In genomic region chr2:148999451-148999891, GRCh38 we compare ENCODE assay signal across 15 cellular contexts. TPM values are rescaled to one million over a fixed set of nuclear protein-coding genes. Genes with fewer than 3 reads are reported as not detected.
DNase-seq lines count a peak whose midpoint lies in the region; ATAC-seq and TF ChIP-seq lines count a peak whose summit lies in the region.
"Had no signal": no experiment of that assay in that cellular context is flagged by ENCODE, and none has a peak within 500 bp of the region (broad histone marks: within the 10 kb centered on the region; RNA-seq: fewer than 3 reads in every experiment).

No MANE protein-coding gene starts in this region.

- H3K9me3 ChIP-seq in NT2/D1 (ENCODE audit: insufficient read depth, low read length) (peaks cover 31% of the 10 kb centered on the region), iPS-15b (ENCODE audit: control insufficient read depth, insufficient read depth, low read length) (peaks cover 4% of the 10 kb centered on the region), smooth muscle cell (replicated peaks; ENCODE audit: low read depth) (no peaks in the 10 kb centered on the region), lower lobe of right lung (no peaks in the 10 kb centered on the region)
- H3K9me3 ChIP-seq: sigmoid colon, suprapubic skin had no signal

- H3K27ac ChIP-seq in GM23338 (ENCODE audit: low read depth) = peak overlapping the region; percentile 80
- no peak overlapping the region for H3K27ac ChIP-seq in smooth muscle cell (ENCODE audit: low read depth)
- no peak overlapping the region for H3K27ac ChIP-seq in lower lobe of right lung
- H3K27ac ChIP-seq: sigmoid colon, suprapubic skin had no signal

- H3K79me2 ChIP-seq in GM23338 (replicated peaks; ENCODE audit: insufficient read depth) (no peaks in the 10 kb centered on the region), smooth muscle cell (ENCODE audit: low read depth) (no peaks in the 10 kb centered on the region)

- H3K9ac ChIP-seq in NT2/D1 (ENCODE audit: insufficient read length, low read depth) = peak overlapping the region; percentile 58
- peak overlapping the region; percentile 16 for H3K9ac ChIP-seq in iPS-15b (ENCODE audit: low read depth, low read length)
- H3K9ac ChIP-seq in smooth muscle cell (ENCODE audit: low read depth) = no peak overlapping the region

- H4K20me1 ChIP-seq in GM23338 (replicated peaks; ENCODE audit: insufficient read depth) (no peaks in the 10 kb centered on the region; the same call in 1 of the 2 replicates), smooth muscle cell (ENCODE audit: low read depth) (no peaks in the 10 kb centered on the region)

- peaks cover 46% of the 10 kb centered on the region for H3K4me1 Mint-ChIP-seq in GM23338
- H3K4me1 Mint-ChIP-seq: B cell had no signal

- ATAC-seq in GM23338 (peak; percentile 72), lower lobe of right lung (no peak)

- 0 out of 2 replicates have a peak, but pooled peaks cover 2% of the 10 kb centered on the region for H3K9me2 ChIP-seq in GM23338 (ENCODE audit: insufficient read depth)

- H3K36me3 Mint-ChIP-seq in GM23338 (ENCODE audit: low read depth) = peaks cover 65% of the 10 kb centered on the region

- peak overlapping the region; percentile 87 for H3K27ac Mint-ChIP-seq in GM23338
- H3K27ac Mint-ChIP-seq: B cell had no signal

- peak overlapping the region; percentile 34 for H3K4me3 ChIP-seq in GM23338
- peak overlapping the region; percentile 5 for H3K4me3 ChIP-seq in NT2/D1 (ENCODE audit: insufficient read length, low read depth)
- H3K4me3 ChIP-seq in iPS-15b (ENCODE audit: low read depth, low read length) = peak overlapping the region; percentile 12
- H3K4me3 ChIP-seq in smooth muscle cell = no peak overlapping the region
- no peak overlapping the region for H3K4me3 ChIP-seq in lower lobe of right lung
- H3K4me3 ChIP-seq: sigmoid colon, suprapubic skin had no signal

- H3K27me3 Mint-ChIP-seq in GM23338 (ENCODE audit: insufficient read depth, low read depth, poor library complexity) = peaks cover 7% of the 10 kb centered on the region

- peak overlapping the region; percentile 66 for H3K4me2 ChIP-seq in GM23338
- peak overlapping the region; percentile 80 for H3K4me2 ChIP-seq in smooth muscle cell

- H2AFZ ChIP-seq in GM23338 = no peak overlapping the region
- H2AFZ ChIP-seq in smooth muscle cell (ENCODE audit: low read depth) = peak overlapping the region; percentile 2

- H3K36me3 ChIP-seq in GM23338 (ENCODE audit: insufficient read depth) (peaks cover 8% of the 10 kb centered on the region), NT2/D1 (ENCODE audit: insufficient read depth, insufficient read length, low read length) (peaks cover 53% of the 10 kb centered on the region), iPS-15b (ENCODE audit: control insufficient read depth, insufficient read depth, low read length) (peaks cover 23% of the 10 kb centered on the region), smooth muscle cell (ENCODE audit: low read depth) (no peaks in the 10 kb centered on the region), lower lobe of right lung (no peaks in the 10 kb centered on the region)
- H3K36me3 ChIP-seq: sigmoid colon, suprapubic skin had no signal

- peaks cover 30% of the 10 kb centered on the region for H3K4me1 ChIP-seq in GM23338 (ENCODE audit: insufficient read depth)
- H3K4me1 ChIP-seq in NT2/D1 (ENCODE audit: insufficient read depth, insufficient read length) = peaks cover 7% of the 10 kb centered on the region
- peaks cover 21% of the 10 kb centered on the region for H3K4me1 ChIP-seq in iPS-15b (ENCODE audit: control insufficient read depth, insufficient read depth, low read length)
- peaks cover 16% of the 10 kb centered on the region for H3K4me1 ChIP-seq in smooth muscle cell (ENCODE audit: low read depth)
- H3K4me1 ChIP-seq in lower lobe of right lung = no peaks in the 10 kb centered on the region
- H3K4me1 ChIP-seq: sigmoid colon had no signal

- DNase-seq in GM23338 (ENCODE audit: low spot score) = peak; percentile 55
- DNase-seq in NT2/D1 (ENCODE audit: low read depth, low spot score) = peak; percentile 63
- no peak for DNase-seq in smooth muscle cell (lab: John Stamatoyannopoulos, UW; ENCODE audit: unreplicated experiment)
- no peak for DNase-seq in lower lobe of right lung
- DNase-seq in AML-193 (lab: John Stamatoyannopoulos, UW) = no peak
- no peak for DNase-seq in amniotic stem cell (lab: John Stamatoyannopoulos, UW)
- DNase-seq: foreskin melanocyte, mesenchymal stem cell, NCI-H1417, SIG-M5, sigmoid colon had no signal

- peaks cover 24% of the 10 kb centered on the region for H3K9me3 Mint-ChIP-seq in GM23338

- WGBS in smooth muscle cell (ENCODE audit: low lambda C conversion rate) = 20% methylated on average over 7 of the region's 7 CpGs

- TF ChIP-seq CTCF in GM23338 (conservative IDR thresholded peaks at IDR 0.05; ENCODE audit: low read depth in 2 of 2) (no peak), smooth muscle cell (IDR thresholded peaks at IDR 0.05; ENCODE audit: borderline replicate concordance, insufficient read depth, poor library complexity, severe bottlenecking) (no peak), lower lobe of right lung (IDR thresholded peaks at IDR 0.05) (no peak)

- intact Hi-C loops in lower lobe of right lung (cut with DNase I) = no loop called here

- H3F3A ChIP-seq in GM23338 (replicated peaks; ENCODE audit: low read depth) (no peaks in the 10 kb centered on the region), smooth muscle cell (ENCODE audit: low read depth) (no peaks in the 10 kb centered on the region)

- H3K4me3 Mint-ChIP-seq in GM23338 = peak overlapping the region; percentile 60
- H3K4me3 Mint-ChIP-seq: B cell had no signal

- H3K27me3 ChIP-seq in GM23338 (ENCODE audit: insufficient read depth) = no peaks in the 10 kb centered on the region
- no peaks in the 10 kb centered on the region for H3K27me3 ChIP-seq in NT2/D1 (ENCODE audit: insufficient read depth, insufficient read length)
- H3K27me3 ChIP-seq in iPS-15b (ENCODE audit: control insufficient read depth, insufficient read depth, low read length) = no peaks in the 10 kb centered on the region
- no peaks in the 10 kb centered on the region for H3K27me3 ChIP-seq in smooth muscle cell (ENCODE audit: low read depth)
- H3K27me3 ChIP-seq in lower lobe of right lung (ENCODE audit: low read depth) = no peaks in the 10 kb centered on the region
- H3K27me3 ChIP-seq: suprapubic skin had no signal

TF ChIP-seq in GM23338, 12 proteins besides CTCF, POLR2A, EP300 and RAD21 (continues in another document):
- TF ChIP-seq CREB1 (CRISPR knock-in tag; IDR thresholded peaks at IDR 0.05; ENCODE audit: low read depth) = no peak
- TF ChIP-seq STAT1 (IDR thresholded peaks at IDR 0.05; ENCODE audit: unreplicated experiment) = no peak
- TF ChIP-seq ETS1 (IDR thresholded peaks at IDR 0.05) = no peak
- no peak for TF ChIP-seq EZH2 (IDR thresholded peaks at IDR 0.05; ENCODE audit: low read depth, unreplicated experiment)

RNA-seq across cellular contexts. Expression of gene LYPD6B, which starts 39.0 kb away (rescaled TPM):
- total RNA-seq in GM23338 (2014; rRNA removed; shearing (Covaris generic)) = 1.7 and 3.1 TPM in 2 replicates
- polyA plus RNA-seq in GM23338 (2016; fragmentation: Nextera tagmentation; extraction: Ambion mirVana) = 3.4 and 3.6 TPM in 2 replicates
- 10.6 and 19.4 TPM in 2 replicates for total RNA-seq in smooth muscle cell
- polyA plus RNA-seq in smooth muscle cell = 4.9 and 21.6 TPM in 2 replicates
- 2.0 TPM for total RNA-seq in lower lobe of right lung
- total RNA-seq: T-helper 2 cell treated with Interferon-gamma antibody and Interleukin-4, amounts not matched to agents 100 ng/mL and 5 ng/mL, for 36 hours had no signal

Comparison
In these comparisons a context has a peak if more than half of its experiments do, and no peak if none do; other contexts are left out.
1. DNase-seq: peak in GM23338 (single experiment) and NT2/D1 (single experiment); none in smooth muscle cell (single experiment), lower lobe of right lung (single experiment), AML-193 (0 of 2) and amniotic stem cell (single experiment).
2. H3K4me3 ChIP-seq: peak in GM23338 (single experiment), NT2/D1 (single experiment) and iPS-15b (single experiment); none in smooth muscle cell (single experiment) and lower lobe of right lung (single experiment).